In the genomic region with DNA sequence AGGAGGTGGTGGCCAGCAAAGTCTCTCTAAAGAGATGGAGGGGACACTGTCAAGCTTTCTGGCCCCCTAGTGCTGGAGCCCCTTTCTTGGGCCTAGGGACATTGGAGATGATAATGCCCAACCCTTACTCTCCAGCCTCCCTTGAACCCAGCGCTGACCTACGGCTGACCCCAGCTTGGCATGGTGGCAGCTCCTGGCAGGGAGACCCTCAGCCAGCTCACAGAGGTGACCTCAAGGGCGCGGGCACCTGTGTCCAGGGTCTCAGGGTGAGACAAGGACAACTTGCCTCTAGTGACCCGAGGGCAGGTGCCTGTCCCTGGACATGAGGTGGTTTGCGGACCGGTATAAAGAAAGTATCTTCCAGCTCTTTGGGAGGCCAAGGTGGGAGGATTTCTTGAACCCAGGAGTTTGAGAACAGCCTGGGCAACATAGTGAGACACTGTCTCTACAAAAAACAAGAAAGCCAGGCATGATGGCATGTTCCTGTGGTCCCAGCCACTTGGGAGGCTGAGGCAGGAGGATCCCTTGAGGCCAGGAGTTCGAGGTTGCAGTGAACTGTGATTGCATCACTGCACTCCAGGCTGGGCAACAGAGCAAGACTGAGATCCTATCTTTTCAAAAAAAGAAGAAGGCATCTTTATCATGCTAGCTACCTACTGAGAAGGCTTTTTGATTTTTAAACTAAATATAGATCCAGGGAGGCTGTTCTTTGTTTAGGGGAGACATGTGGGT, we compare ENCODE assay signal across 22 cellular contexts. TPM values are rescaled to one million over a fixed set of nuclear protein-coding genes. Genes with fewer than 3 reads are reported as not detected.
DNase-seq lines count a peak whose midpoint lies in the region; ATAC-seq and TF ChIP-seq lines count a peak whose summit lies in the region.
"Had no signal": no experiment of that assay in that cellular context is flagged by ENCODE, and none has a peak within 500 bp of the region (broad histone marks: within the 10 kb centered on the region; RNA-seq: fewer than 3 reads in every experiment).

No MANE protein-coding gene starts in this region.

- H3K27me3 Mint-ChIP-seq in effector memory CD8-positive, alpha-beta T cell = peaks cover 7 to 19% of the 10 kb centered on the region in 2 donors

- no peak overlapping the region for H4K91ac ChIP-seq in trophoblast cell (ENCODE audit: low read depth, low read length)

- in situ Hi-C loops in transverse colon (cut with MboI; ENCODE audit: low pct_ligation_motif_present in 1 of 4, low pct_unique_long_range_greater_than_20kb in 1 of 4, low sequenced_read_pairs in 3 of 4) = no loop called here

- peaks cover 19% of the 10 kb centered on the region for H3K36me3 Mint-ChIP-seq in effector memory CD8-positive, alpha-beta T cell (ENCODE audit: insufficient read depth)

- no peak overlapping the region for H3K4ac ChIP-seq in trophoblast cell (ENCODE audit: low read depth, low read length)

- TF ChIP-seq CTCF in RWPE2 (IDR thresholded peaks at IDR 0.05; ENCODE audit: poor library complexity, severe bottlenecking) (no peak), foreskin keratinocyte (conservative IDR thresholded peaks at IDR 0.05) (no peak), transverse colon (IDR thresholded peaks at IDR 0.05) (no peak)

- no peak overlapping the region for H3K14ac ChIP-seq in trophoblast cell (ENCODE audit: low read length)

- H3K79me2 ChIP-seq in trophoblast cell (ENCODE audit: control insufficient read depth, insufficient read depth, low read length, poor library complexity) = no peaks in the 10 kb centered on the region

- no peak overlapping the region for H3K18ac ChIP-seq in trophoblast cell (ENCODE audit: low read length)

- H3K4me1 ChIP-seq in RWPE2 (ENCODE audit: insufficient read depth, poor library complexity, severe bottlenecking) (peaks cover 26% of the 10 kb centered on the region), foreskin keratinocyte (peaks cover 19% of the 10 kb centered on the region), trophoblast cell (ENCODE audit: control insufficient read depth in 1 of 2, insufficient read depth in 2 of 2, low read length in 2 of 2) (peaks cover 5 to 14% of the 10 kb centered on the region in 2 experiments), transverse colon (peaks cover 15 to 48% (median 44%) of the 10 kb centered on the region in 4 donors)

- WGBS in trophoblast cell (ENCODE audit: extremely low coverage, insufficient coverage, insufficient read length) = no CpG with 5 or more reads among the region's 8 CpGs
- 97% methylated on average over 8 of the region's 8 CpGs; no CpG with 5 or more reads in 1 of the 2 donors for WGBS in transverse colon (ENCODE audit: low coverage in 1 of 2), 2 donors

- no peaks in the 10 kb centered on the region for H3K9me3 Mint-ChIP-seq in effector memory CD8-positive, alpha-beta T cell
- H3K9me3 Mint-ChIP-seq: CD8-positive, alpha-beta T cell had no signal

- H3K4me2 ChIP-seq in trophoblast cell (ENCODE audit: low read length) = no peak overlapping the region
- H3K4me2 ChIP-seq: SK-N-SH had no signal

- TF ChIP-seq POLR2A in transverse colon (IDR thresholded peaks at IDR 0.05) = no peak

- peak overlapping the region in 1 of 2 donors; percentile 95 for H3K27ac Mint-ChIP-seq in effector memory CD8-positive, alpha-beta T cell
- H3K27ac Mint-ChIP-seq: CD8-positive, alpha-beta T cell had no signal

- H3K4me1 Mint-ChIP-seq in effector memory CD8-positive, alpha-beta T cell (ENCODE audit: low read depth in 2 of 2) = peaks cover 26 to 29% of the 10 kb centered on the region in 2 donors

- no peak for TF ChIP-seq EP300 in transverse colon (IDR thresholded peaks at IDR 0.05; ENCODE audit: low read depth)

- H3K27me3 ChIP-seq in RWPE2 (ENCODE audit: insufficient read depth, poor library complexity, severe bottlenecking) (no peaks in the 10 kb centered on the region), foreskin keratinocyte (no peaks in the 10 kb centered on the region), trophoblast cell (ENCODE audit: insufficient read depth, low read length) (no peaks in the 10 kb centered on the region), transverse colon (no peaks in the 10 kb centered on the region)
- H3K27me3 ChIP-seq: MG63 had no signal

- no peak overlapping the region for H2BK5ac ChIP-seq in trophoblast cell (ENCODE audit: low read depth, low read length, poor library complexity)

- DNase-seq in RWPE2 (ENCODE audit: low spot score) (no peak), foreskin keratinocyte (no peak), trophoblast cell (no peak), transverse colon (no peak), superior temporal gyrus (ENCODE audit: extremely low spot score) (no peak), left lobe of liver (ENCODE audit: low spot score) (no peak), amygdala (lab: John Stamatoyannopoulos, UW) (no peak)
- no peak for DNase-seq in effector memory CD8-positive, alpha-beta T cell
- DNase-seq: ACHN; C1 segment of cervical spinal cord; Calu3; CD8-positive, alpha-beta T cell; DMS153; Kasumi-1; MG63; NCI-H1417; NCI-H1694 treated with DMSO at 0.1 percent for 48 hours; NCI-H2081 treated with DMSO at 0.1 percent for 48 hours; NCI-H2171 treated with DMSO at 0.1 percent for 48 hours; NCI-H526; OCI-M1; SK-N-SH had no signal

- H3K4me3 ChIP-seq in RWPE2 (ENCODE audit: severe bottlenecking) = no peak overlapping the region
- peak overlapping the region; percentile 31 for H3K4me3 ChIP-seq in trophoblast cell (ENCODE audit: low read depth, low read length)
- no peak overlapping the region for H3K4me3 ChIP-seq in transverse colon
- H3K4me3 ChIP-seq: MG63 had no signal

- no peak overlapping the region for H2AFZ ChIP-seq in trophoblast cell (ENCODE audit: insufficient read depth, low read length, poor library complexity)

- H3K9me3 ChIP-seq in RWPE2 (ENCODE audit: severe bottlenecking) = no peaks in the 10 kb centered on the region
- H3K9me3 ChIP-seq in trophoblast cell (ENCODE audit: insufficient read depth, low read depth, low read length) = no peaks in the 10 kb centered on the region
- no peaks in the 10 kb centered on the region for H3K9me3 ChIP-seq in transverse colon
- H3K9me3 ChIP-seq: MG63, SK-N-SH had no signal

- H3K9ac ChIP-seq in trophoblast cell (ENCODE audit: low read length) = no peak overlapping the region
- H3K9ac ChIP-seq: SK-N-SH had no signal

- no peak overlapping the region for H2AK5ac ChIP-seq in trophoblast cell (ENCODE audit: low read length)

- H3K27ac ChIP-seq in RWPE2 (ENCODE audit: poor library complexity, severe bottlenecking) (peak overlapping the region; percentile 85), foreskin keratinocyte (peak overlapping the region; percentile 85), trophoblast cell (ENCODE audit: low read depth, low read length) (no peak overlapping the region), transverse colon (peak overlapping the region in 3 of 4 donors; percentile 73 to 95 (median 92))

- no peak overlapping the region for H2BK12ac ChIP-seq in trophoblast cell (ENCODE audit: low read length)

- no peaks in the 10 kb centered on the region for H3K36me3 ChIP-seq in RWPE2 (ENCODE audit: low read depth)
- no peaks in the 10 kb centered on the region for H3K36me3 ChIP-seq in trophoblast cell (ENCODE audit: control insufficient read depth in 1 of 2, insufficient read depth in 2 of 2, low read length in 2 of 2)
- no peaks in the 10 kb centered on the region for H3K36me3 ChIP-seq in transverse colon
- H3K36me3 ChIP-seq: MG63 had no signal

- peaks cover 3% of the 10 kb centered on the region for H3K79me1 ChIP-seq in trophoblast cell (ENCODE audit: low read length)

- no peak overlapping the region for H3K4me3 Mint-ChIP-seq in effector memory CD8-positive, alpha-beta T cell
- H3K4me3 Mint-ChIP-seq: CD8-positive, alpha-beta T cell had no signal

- intact Hi-C loops in transverse colon (cut with DNase I; ENCODE audit: low total_unique reads) = no loop called here

- no peak overlapping the region for H4K8ac ChIP-seq in trophoblast cell (ENCODE audit: low read depth, low read length)

- ATAC-seq in RWPE2 (ENCODE audit: low read depth) (no peak), foreskin keratinocyte (no peak), left lobe of liver (no peak)
- ATAC-seq in effector memory CD8-positive, alpha-beta T cell (replicated peaks) = no peak
- ATAC-seq: CD8-positive, alpha-beta T cell had no signal

- H3K23ac ChIP-seq in trophoblast cell (ENCODE audit: low read length) = no peak overlapping the region

- no peak overlapping the region for H4K12ac ChIP-seq in trophoblast cell (ENCODE audit: low read depth, low read length)

- H2BK120ac ChIP-seq in trophoblast cell (ENCODE audit: insufficient read depth, low read length, poor library complexity) = no peak overlapping the region

RNA-seq across cellular contexts. Expression of gene PER2, which starts 3.3 kb away (rescaled TPM):
- total RNA-seq in foreskin keratinocyte (2.2 and 3.7 TPM in 2 replicates), transverse colon (10 to 100 TPM; 19.1 to 67.3 (median 32.3) TPM), left lobe of liver (8.0 TPM)
- 0.48 and 1.0 TPM in 2 replicates for polyA plus RNA-seq in foreskin keratinocyte
- polyA plus RNA-seq in trophoblast cell (2013) = 2.0 and 2.2 TPM in 2 replicates

RNA-seq across cellular contexts. Expression of gene TRAF3IP1, which starts 28.6 kb away (rescaled TPM):
- 9.2 and 11.2 TPM in 2 replicates for total RNA-seq in foreskin keratinocyte
- 4.3 and 5.0 TPM in 2 replicates for polyA plus RNA-seq in foreskin keratinocyte
- polyA plus RNA-seq in trophoblast cell (2013) = 6.4 and 6.5 TPM in 2 replicates
- 10 to 100 TPM in 3 of 4 donors, 1 to 10 TPM in 1; 1.1 to 14.1 (median 10.4) TPM for total RNA-seq in transverse colon
- 9.0 TPM for total RNA-seq in left lobe of liver

RNA-seq across cellular contexts. Expression of gene HES6, which starts 51.9 kb away (rescaled TPM):
- 3.2 and 3.4 TPM in 2 replicates for total RNA-seq in foreskin keratinocyte
- 5.1 and 5.4 TPM in 2 replicates for polyA plus RNA-seq in foreskin keratinocyte
- 4.2 and 4.3 TPM in 2 replicates for polyA plus RNA-seq in trophoblast cell (2013)
- 10 to 100 TPM; 15.0 to 94.5 (median 31.7) TPM for total RNA-seq in transverse colon
- 5.3 TPM for total RNA-seq in left lobe of liver
